In the genomic region with DNA sequence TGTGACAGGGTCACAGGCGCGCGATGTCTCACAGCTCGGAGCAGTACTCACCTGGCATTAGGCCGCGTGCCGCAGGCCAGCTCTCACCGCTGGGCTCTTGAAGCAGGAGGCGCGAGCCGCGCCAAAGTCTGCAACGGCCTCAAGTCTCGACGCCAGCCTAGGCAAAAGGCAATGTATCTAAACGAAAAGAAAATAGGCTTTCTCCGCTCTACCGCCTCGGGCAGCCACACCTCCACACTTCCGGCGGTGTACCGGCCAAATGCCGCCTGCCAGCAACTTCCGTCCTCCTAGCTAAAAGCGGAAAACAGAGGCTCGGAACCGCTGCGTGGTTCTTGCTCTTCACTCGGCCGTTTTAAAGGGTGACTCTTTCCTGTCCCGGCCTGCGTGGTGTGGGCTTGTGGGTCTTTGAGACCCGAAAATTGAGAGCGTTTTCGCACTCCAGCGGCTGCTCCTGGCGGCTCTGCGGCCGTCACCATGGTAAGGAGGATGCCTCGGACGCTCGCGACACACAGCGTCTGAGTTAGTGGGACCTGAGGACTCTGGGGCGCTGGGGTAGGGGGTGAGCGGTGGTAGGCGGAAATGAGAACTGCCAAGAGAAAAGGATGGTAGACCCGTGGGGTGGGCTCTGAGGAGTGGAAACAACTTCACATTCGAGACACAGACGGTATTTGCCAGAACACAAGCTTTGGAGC, we compare ENCODE assay signal across 1 cellular context.
A peak's percentile ranks its signal among the peaks of the same experiment; 100 is the strongest.
TF ChIP-seq lines count a peak whose summit lies in the region.

GFM2 (minus strand) TSS at position 231 of the 692 bp plus-strand sequence. CDS start 3,375 bp downstream, outside the sequence.
NSA2 (plus strand) TSS at position 363 of the 692 bp plus-strand sequence; CDS start at position 475, 112 bp downstream.

TF ChIP-seq in HepG2, 621 proteins besides CTCF, POLR2A, EP300 and RAD21 (continued from another document):
- TF ChIP-seq, protein P1, sequence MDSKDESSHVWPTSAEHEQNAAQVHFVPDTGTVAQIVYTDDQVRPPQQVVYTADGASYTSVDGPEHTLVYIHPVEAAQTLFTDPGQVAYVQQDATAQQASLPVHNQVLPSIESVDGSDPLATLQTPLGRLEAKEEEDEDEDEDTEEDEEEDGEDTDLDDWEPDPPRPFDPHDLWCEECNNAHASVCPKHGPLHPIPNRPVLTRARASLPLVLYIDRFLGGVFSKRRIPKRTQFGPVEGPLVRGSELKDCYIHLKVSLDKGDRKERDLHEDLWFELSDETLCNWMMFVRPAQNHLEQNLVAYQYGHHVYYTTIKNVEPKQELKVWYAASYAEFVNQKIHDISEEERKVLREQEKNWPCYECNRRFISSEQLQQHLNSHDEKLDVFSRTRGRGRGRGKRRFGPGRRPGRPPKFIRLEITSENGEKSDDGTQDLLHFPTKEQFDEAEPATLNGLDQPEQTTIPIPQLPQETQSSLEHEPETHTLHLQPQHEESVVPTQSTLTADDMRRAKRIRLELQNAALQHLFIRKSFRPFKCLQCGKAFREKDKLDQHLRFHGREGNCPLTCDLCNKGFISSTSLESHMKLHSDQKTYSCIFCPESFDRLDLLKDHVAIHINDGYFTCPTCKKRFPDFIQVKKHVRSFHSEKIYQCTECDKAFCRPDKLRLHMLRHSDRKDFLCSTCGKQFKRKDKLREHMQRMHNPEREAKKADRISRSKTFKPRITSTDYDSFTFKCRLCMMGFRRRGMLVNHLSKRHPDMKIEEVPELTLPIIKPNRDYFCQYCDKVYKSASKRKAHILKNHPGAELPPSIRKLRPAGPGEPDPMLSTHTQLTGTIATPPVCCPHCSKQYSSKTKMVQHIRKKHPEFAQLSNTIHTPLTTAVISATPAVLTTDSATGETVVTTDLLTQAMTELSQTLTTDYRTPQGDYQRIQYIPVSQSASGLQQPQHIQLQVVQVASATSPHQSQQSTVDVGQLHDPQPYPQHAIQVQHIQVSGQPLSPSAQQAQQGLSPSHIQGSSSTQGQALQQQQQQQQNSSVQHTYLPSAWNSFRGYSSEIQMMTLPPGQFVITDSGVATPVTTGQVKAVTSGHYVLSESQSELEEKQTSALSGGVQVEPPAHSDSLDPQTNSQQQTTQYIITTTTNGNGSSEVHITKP (CRISPR knock-in tag; IDR thresholded peaks at IDR 0.05; ENCODE audit: low read depth), result 0 out of 2 replicates have a peak, but pooled peaks have one; percentile 57
- peak; percentile 91 for TF ChIP-seq ZMYM4 (CRISPR knock-in tag; IDR thresholded peaks at IDR 0.05)
- TF ChIP-seq, protein P2, sequence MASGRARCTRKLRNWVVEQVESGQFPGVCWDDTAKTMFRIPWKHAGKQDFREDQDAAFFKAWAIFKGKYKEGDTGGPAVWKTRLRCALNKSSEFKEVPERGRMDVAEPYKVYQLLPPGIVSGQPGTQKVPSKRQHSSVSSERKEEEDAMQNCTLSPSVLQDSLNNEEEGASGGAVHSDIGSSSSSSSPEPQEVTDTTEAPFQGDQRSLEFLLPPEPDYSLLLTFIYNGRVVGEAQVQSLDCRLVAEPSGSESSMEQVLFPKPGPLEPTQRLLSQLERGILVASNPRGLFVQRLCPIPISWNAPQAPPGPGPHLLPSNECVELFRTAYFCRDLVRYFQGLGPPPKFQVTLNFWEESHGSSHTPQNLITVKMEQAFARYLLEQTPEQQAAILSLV (CRISPR knock-in tag; IDR thresholded peaks at IDR 0.05; ENCODE audit: borderline replicate concordance), result peak; percentile 96
- no peak for TF ChIP-seq ZNF766 (CRISPR knock-in tag; IDR thresholded peaks at IDR 0.05; ENCODE audit: borderline replicate concordance)
- 0 out of 2 replicates have a peak, but pooled peaks have one; percentile 60 for TF ChIP-seq NFE2L1 (CRISPR knock-in tag; IDR thresholded peaks at IDR 0.05; ENCODE audit: borderline replicate concordance)
- peak; percentile 63 for TF ChIP-seq ARHGAP35 (CRISPR knock-in tag; IDR thresholded peaks at IDR 0.05; ENCODE audit: borderline replicate concordance)
- TF ChIP-seq, protein P3, sequence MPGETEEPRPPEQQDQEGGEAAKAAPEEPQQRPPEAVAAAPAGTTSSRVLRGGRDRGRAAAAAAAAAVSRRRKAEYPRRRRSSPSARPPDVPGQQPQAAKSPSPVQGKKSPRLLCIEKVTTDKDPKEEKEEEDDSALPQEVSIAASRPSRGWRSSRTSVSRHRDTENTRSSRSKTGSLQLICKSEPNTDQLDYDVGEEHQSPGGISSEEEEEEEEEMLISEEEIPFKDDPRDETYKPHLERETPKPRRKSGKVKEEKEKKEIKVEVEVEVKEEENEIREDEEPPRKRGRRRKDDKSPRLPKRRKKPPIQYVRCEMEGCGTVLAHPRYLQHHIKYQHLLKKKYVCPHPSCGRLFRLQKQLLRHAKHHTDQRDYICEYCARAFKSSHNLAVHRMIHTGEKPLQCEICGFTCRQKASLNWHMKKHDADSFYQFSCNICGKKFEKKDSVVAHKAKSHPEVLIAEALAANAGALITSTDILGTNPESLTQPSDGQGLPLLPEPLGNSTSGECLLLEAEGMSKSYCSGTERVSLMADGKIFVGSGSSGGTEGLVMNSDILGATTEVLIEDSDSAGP (CRISPR knock-in tag; IDR thresholded peaks at IDR 0.05; ENCODE audit: borderline replicate concordance), result peak; percentile 91
- TF ChIP-seq WIZ (CRISPR knock-in tag; IDR thresholded peaks at IDR 0.05), result peak; percentile 17; the same call in 1 of the 2 replicates
- peak; percentile 81 for TF ChIP-seq TAF1 (CRISPR knock-in tag; IDR thresholded peaks at IDR 0.05)
- TF ChIP-seq, protein P4, sequence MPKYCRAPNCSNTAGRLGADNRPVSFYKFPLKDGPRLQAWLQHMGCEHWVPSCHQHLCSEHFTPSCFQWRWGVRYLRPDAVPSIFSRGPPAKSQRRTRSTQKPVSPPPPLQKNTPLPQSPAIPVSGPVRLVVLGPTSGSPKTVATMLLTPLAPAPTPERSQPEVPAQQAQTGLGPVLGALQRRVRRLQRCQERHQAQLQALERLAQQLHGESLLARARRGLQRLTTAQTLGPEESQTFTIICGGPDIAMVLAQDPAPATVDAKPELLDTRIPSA (CRISPR knock-in tag; IDR thresholded peaks at IDR 0.05; ENCODE audit: borderline replicate concordance), result no peak
- no peak; the same call in 1 of the 2 replicates for TF ChIP-seq EHMT2 (IDR thresholded peaks at IDR 0.05; ENCODE audit: borderline replicate concordance, low read depth, low read length)
- peak; percentile 49; the same call in 1 of the 2 replicates for TF ChIP-seq PATZ1 (CRISPR knock-in tag; IDR thresholded peaks at IDR 0.05)
- TF ChIP-seq, protein P5, sequence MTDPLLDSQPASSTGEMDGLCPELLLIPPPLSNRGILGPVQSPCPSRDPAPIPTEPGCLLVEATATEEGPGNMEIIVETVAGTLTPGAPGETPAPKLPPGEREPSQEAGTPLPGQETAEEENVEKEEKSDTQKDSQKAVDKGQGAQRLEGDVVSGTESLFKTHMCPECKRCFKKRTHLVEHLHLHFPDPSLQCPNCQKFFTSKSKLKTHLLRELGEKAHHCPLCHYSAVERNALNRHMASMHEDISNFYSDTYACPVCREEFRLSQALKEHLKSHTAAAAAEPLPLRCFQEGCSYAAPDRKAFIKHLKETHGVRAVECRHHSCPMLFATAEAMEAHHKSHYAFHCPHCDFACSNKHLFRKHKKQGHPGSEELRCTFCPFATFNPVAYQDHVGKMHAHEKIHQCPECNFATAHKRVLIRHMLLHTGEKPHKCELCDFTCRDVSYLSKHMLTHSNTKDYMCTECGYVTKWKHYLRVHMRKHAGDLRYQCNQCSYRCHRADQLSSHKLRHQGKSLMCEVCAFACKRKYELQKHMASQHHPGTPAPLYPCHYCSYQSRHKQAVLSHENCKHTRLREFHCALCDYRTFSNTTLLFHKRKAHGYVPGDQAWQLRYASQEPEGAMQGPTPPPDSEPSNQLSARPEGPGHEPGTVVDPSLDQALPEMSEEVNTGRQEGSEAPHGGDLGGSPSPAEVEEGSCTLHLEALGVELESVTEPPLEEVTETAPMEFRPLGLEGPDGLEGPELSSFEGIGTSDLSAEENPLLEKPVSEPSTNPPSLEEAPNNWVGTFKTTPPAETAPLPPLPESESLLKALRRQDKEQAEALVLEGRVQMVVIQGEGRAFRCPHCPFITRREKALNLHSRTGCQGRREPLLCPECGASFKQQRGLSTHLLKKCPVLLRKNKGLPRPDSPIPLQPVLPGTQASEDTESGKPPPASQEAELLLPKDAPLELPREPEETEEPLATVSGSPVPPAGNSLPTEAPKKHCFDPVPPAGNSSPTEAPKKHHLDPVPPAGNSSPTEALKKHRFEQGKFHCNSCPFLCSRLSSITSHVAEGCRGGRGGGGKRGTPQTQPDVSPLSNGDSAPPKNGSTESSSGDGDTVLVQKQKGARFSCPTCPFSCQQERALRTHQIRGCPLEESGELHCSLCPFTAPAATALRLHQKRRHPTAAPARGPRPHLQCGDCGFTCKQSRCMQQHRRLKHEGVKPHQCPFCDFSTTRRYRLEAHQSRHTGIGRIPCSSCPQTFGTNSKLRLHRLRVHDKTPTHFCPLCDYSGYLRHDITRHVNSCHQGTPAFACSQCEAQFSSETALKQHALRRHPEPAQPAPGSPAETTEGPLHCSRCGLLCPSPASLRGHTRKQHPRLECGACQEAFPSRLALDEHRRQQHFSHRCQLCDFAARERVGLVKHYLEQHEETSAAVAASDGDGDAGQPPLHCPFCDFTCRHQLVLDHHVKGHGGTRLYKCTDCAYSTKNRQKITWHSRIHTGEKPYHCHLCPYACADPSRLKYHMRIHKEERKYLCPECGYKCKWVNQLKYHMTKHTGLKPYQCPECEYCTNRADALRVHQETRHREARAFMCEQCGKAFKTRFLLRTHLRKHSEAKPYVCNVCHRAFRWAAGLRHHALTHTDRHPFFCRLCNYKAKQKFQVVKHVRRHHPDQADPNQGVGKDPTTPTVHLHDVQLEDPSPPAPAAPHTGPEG (CRISPR knock-in tag; IDR thresholded peaks at IDR 0.05), result peak; percentile 82
- TF ChIP-seq HINFP (CRISPR knock-in tag; IDR thresholded peaks at IDR 0.05; ENCODE audit: low read depth), result 0 out of 2 replicates have a peak, but pooled peaks have one; percentile 19
- peak; percentile 63; the same call in 1 of the 2 replicates for TF ChIP-seq KDM3A (CRISPR knock-in tag; IDR thresholded peaks at IDR 0.05; ENCODE audit: low read depth)
- TF ChIP-seq PBX2 (CRISPR knock-in tag; IDR thresholded peaks at IDR 0.05), result no peak
- TF ChIP-seq, protein P6, sequence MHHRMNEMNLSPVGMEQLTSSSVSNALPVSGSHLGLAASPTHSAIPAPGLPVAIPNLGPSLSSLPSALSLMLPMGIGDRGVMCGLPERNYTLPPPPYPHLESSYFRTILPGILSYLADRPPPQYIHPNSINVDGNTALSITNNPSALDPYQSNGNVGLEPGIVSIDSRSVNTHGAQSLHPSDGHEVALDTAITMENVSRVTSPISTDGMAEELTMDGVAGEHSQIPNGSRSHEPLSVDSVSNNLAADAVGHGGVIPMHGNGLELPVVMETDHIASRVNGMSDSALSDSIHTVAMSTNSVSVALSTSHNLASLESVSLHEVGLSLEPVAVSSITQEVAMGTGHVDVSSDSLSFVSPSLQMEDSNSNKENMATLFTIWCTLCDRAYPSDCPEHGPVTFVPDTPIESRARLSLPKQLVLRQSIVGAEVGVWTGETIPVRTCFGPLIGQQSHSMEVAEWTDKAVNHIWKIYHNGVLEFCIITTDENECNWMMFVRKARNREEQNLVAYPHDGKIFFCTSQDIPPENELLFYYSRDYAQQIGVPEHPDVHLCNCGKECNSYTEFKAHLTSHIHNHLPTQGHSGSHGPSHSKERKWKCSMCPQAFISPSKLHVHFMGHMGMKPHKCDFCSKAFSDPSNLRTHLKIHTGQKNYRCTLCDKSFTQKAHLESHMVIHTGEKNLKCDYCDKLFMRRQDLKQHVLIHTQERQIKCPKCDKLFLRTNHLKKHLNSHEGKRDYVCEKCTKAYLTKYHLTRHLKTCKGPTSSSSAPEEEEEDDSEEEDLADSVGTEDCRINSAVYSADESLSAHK (CRISPR knock-in tag; IDR thresholded peaks at IDR 0.05; ENCODE audit: borderline replicate concordance), result 0 out of 2 replicates have a peak, but pooled peaks have one; percentile 53
- no peak for TF ChIP-seq HMGA1 (CRISPR knock-in tag; conservative IDR thresholded peaks at IDR 0.05)
- TF ChIP-seq NFIB (CRISPR knock-in tag; IDR thresholded peaks at IDR 0.05; ENCODE audit: borderline replicate concordance), result no peak
- TF ChIP-seq RFXANK (CRISPR knock-in tag; IDR thresholded peaks at IDR 0.05), result peak; percentile 52; the same call in 1 of the 2 replicates
- peak; percentile 88 for TF ChIP-seq MIXL1 (CRISPR knock-in tag; IDR thresholded peaks at IDR 0.05)
- TF ChIP-seq ZNF746 (CRISPR knock-in tag; IDR thresholded peaks at IDR 0.05), result peak; percentile 24; the same call in 1 of the 2 replicates
- TF ChIP-seq ZNF577 (CRISPR knock-in tag; IDR thresholded peaks at IDR 0.05; ENCODE audit: borderline replicate concordance, low read depth), result no peak
- peak; percentile 46; the same call in 1 of the 2 replicates for TF ChIP-seq ZKSCAN1 (IDR thresholded peaks at IDR 0.05; ENCODE audit: low read length)
